ENCODE assay signal across 1 cellular context in genomic region chr7:111561909-111562732, GRCh38.
TF ChIP-seq lines count a peak whose summit lies in the region.

Gene IMMP2L (minus strand): TSS chr7:111562492.

TF ChIP-seq in K562, 482 proteins besides CTCF, POLR2A, EP300 and RAD21 (continued from another document and continues in another):
- TF ChIP-seq, protein P1, sequence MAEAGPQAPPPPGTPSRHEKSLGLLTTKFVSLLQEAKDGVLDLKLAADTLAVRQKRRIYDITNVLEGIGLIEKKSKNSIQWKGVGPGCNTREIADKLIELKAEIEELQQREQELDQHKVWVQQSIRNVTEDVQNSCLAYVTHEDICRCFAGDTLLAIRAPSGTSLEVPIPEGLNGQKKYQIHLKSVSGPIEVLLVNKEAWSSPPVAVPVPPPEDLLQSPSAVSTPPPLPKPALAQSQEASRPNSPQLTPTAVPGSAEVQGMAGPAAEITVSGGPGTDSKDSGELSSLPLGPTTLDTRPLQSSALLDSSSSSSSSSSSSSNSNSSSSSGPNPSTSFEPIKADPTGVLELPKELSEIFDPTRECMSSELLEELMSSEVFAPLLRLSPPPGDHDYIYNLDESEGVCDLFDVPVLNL (CRISPR knock-in tag; IDR thresholded peaks at IDR 0.05; ENCODE audit: low read depth), result no peak
- TF ChIP-seq TRIM25 (IDR thresholded peaks at IDR 0.05; ENCODE audit: borderline replicate concordance) (no peak), NFE2L1 (tag; IDR thresholded peaks at IDR 0.05; ENCODE audit: borderline replicate concordance, low read depth) (no peak), ZNF232 (CRISPR knock-in tag; IDR thresholded peaks at IDR 0.05) (peak; percentile 97), ATF3 (IDR thresholded peaks at IDR 0.05) (no peak), ATF3 (CRISPR knock-in tag; conservative IDR thresholded peaks at IDR 0.05) (no peak; the same call in 1 of the 2 replicates), ZNF165 (CRISPR knock-in tag; IDR thresholded peaks at IDR 0.05; ENCODE audit: borderline replicate concordance) (0 out of 2 replicates have a peak, but pooled peaks have one; percentile 57), E2F6 (IDR thresholded peaks at IDR 0.05; ENCODE audit: borderline replicate concordance in 1 of 2, extremely low read depth in 1 of 2, insufficient read depth in 1 of 2, insufficient read length in 1 of 2, low read depth in 1 of 2, low read length in 1 of 2, poor library complexity in 1 of 2, severe bottlenecking in 1 of 2) (peak; percentile 87 to 95), HMGN3 (IDR thresholded peaks at IDR 0.05; ENCODE audit: borderline replicate concordance, extremely low read depth, insufficient read length, low read depth, low read length) (peak; percentile 87), FOXA1 (IDR thresholded peaks at IDR 0.05; ENCODE audit: borderline replicate concordance) (no peak), ZC3H8 (IDR thresholded peaks at IDR 0.05) (no peak), PYGO2 (tag; IDR thresholded peaks at IDR 0.05) (no peak), KLF10 (CRISPR knock-in tag; IDR thresholded peaks at IDR 0.05) (no peak), ETV6 (IDR thresholded peaks at IDR 0.05; ENCODE audit: borderline replicate concordance in 1 of 2, low read depth in 2 of 2, low read length in 1 of 2) (no peak; a peak in 1 of 4 replicates), ETV6 (CRISPR knock-in tag; IDR thresholded peaks at IDR 0.05; ENCODE audit: borderline replicate concordance) (peak; percentile 93; the same call in 1 of the 2 replicates), ZNF316 (IDR thresholded peaks at IDR 0.05) (no peak), ZKSCAN1 (IDR thresholded peaks at IDR 0.05; ENCODE audit: low read depth, low read length) (no peak; the same call in 1 of the 2 replicates), RAD51 (IDR thresholded peaks at IDR 0.05; ENCODE audit: borderline replicate concordance, low read depth) (peak; percentile 38; the same call in 1 of the 2 replicates), ZBTB49 (CRISPR knock-in tag; IDR thresholded peaks at IDR 0.05; ENCODE audit: borderline replicate concordance) (no peak; the same call in 1 of the 2 replicates), MECOM (CRISPR knock-in tag; IDR thresholded peaks at IDR 0.05) (peak; percentile 67), ARID3A (IDR thresholded peaks at IDR 0.05; ENCODE audit: borderline replicate concordance, low read depth, low read length) (peak; percentile 81; the same call in 1 of the 2 replicates), ZNF253 (CRISPR knock-in tag; conservative IDR thresholded peaks at IDR 0.05) (0 out of 2 replicates have a peak, but pooled peaks have one; percentile 52), CBX3 (IDR thresholded peaks at IDR 0.05; ENCODE audit: borderline replicate concordance in 1 of 2, low read length in 2 of 2) (peak in 1 of 2 experiments; percentile 82; a peak in 1 of 3 replicates), SMAD3 (CRISPR knock-in tag; conservative IDR thresholded peaks at IDR 0.05) (no peak), RFX7 (CRISPR knock-in tag; IDR thresholded peaks at IDR 0.05) (no peak)
- TF ChIP-seq, protein P2, sequence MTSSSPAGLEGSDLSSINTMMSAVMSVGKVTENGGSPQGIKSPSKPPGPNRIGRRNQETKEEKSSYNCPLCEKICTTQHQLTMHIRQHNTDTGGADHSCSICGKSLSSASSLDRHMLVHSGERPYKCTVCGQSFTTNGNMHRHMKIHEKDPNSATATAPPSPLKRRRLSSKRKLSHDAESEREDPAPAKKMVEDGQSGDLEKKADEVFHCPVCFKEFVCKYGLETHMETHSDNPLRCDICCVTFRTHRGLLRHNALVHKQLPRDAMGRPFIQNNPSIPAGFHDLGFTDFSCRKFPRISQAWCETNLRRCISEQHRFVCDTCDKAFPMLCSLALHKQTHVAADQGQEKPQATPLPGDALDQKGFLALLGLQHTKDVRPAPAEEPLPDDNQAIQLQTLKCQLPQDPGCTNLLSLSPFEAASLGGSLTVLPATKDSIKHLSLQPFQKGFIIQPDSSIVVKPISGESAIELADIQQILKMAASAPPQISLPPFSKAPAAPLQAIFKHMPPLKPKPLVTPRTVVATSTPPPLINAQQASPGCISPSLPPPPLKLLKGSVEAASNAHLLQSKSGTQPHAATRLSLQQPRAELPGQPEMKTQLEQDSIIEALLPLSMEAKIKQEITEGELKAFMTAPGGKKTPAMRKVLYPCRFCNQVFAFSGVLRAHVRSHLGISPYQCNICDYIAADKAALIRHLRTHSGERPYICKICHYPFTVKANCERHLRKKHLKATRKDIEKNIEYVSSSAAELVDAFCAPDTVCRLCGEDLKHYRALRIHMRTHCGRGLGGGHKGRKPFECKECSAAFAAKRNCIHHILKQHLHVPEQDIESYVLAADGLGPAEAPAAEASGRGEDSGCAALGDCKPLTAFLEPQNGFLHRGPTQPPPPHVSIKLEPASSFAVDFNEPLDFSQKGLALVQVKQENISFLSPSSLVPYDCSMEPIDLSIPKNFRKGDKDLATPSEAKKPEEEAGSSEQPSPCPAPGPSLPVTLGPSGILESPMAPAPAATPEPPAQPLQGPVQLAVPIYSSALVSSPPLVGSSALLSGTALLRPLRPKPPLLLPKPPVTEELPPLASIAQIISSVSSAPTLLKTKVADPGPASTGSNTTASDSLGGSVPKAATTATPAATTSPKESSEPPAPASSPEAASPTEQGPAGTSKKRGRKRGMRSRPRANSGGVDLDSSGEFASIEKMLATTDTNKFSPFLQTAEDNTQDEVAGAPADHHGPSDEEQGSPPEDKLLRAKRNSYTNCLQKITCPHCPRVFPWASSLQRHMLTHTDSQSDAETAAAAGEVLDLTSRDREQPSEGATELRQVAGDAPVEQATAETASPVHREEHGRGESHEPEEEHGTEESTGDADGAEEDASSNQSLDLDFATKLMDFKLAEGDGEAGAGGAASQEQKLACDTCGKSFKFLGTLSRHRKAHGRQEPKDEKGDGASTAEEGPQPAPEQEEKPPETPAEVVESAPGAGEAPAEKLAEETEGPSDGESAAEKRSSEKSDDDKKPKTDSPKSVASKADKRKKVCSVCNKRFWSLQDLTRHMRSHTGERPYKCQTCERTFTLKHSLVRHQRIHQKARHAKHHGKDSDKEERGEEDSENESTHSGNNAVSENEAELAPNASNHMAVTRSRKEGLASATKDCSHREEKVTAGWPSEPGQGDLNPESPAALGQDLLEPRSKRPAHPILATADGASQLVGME (CRISPR knock-in tag; IDR thresholded peaks at IDR 0.05), result 0 out of 2 replicates have a peak, but pooled peaks have one; percentile 66
- TF ChIP-seq, protein P3, sequence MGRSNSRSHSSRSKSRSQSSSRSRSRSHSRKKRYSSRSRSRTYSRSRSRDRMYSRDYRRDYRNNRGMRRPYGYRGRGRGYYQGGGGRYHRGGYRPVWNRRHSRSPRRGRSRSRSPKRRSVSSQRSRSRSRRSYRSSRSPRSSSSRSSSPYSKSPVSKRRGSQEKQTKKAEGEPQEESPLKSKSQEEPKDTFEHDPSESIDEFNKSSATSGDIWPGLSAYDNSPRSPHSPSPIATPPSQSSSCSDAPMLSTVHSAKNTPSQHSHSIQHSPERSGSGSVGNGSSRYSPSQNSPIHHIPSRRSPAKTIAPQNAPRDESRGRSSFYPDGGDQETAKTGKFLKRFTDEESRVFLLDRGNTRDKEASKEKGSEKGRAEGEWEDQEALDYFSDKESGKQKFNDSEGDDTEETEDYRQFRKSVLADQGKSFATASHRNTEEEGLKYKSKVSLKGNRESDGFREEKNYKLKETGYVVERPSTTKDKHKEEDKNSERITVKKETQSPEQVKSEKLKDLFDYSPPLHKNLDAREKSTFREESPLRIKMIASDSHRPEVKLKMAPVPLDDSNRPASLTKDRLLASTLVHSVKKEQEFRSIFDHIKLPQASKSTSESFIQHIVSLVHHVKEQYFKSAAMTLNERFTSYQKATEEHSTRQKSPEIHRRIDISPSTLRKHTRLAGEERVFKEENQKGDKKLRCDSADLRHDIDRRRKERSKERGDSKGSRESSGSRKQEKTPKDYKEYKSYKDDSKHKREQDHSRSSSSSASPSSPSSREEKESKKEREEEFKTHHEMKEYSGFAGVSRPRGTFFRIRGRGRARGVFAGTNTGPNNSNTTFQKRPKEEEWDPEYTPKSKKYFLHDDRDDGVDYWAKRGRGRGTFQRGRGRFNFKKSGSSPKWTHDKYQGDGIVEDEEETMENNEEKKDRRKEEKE (IDR thresholded peaks at IDR 0.05; ENCODE audit: borderline replicate concordance in 1 of 2, control insufficient read depth in 1 of 2, low read depth in 2 of 2, low read length in 1 of 2), result peak in 1 of 2 experiments; percentile 37; a peak in 1 of 4 replicates
